16 cellular contexts compared by ENCODE assay signal in the genomic region with DNA sequence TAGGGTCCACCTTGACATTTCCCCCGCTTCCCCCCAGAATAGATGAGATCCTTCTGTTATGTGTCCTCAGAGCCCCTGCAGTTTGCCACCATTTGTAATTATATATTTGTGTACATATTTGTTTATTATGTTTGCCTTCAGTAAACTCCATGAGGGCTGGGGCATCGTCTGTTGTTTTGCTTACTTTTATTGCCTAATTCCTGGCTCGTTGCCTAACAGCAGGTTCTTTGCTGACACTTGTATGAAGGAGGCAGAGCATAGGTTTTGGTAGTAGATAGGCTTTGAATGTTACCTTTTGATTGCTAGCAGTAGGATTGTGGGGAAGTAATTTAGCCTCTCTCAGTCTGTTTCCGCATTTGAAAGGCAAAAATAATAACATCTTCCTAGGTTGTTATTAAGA. TPM values are rescaled to one million over a fixed set of nuclear protein-coding genes. Genes with fewer than 3 reads are reported as not detected.
DNase-seq lines count a peak whose midpoint lies in the region; ATAC-seq and TF ChIP-seq lines count a peak whose summit lies in the region.
"Had no signal": no experiment of that assay in that cellular context is flagged by ENCODE, and none has a peak within 500 bp of the region (broad histone marks: within the 10 kb centered on the region; RNA-seq: fewer than 3 reads in every experiment).

No MANE protein-coding gene starts in this region.

- intact Hi-C loops in A673 (cut with micrococcal nuclease; ENCODE audit: unreplicated experiment) = no loop called here
- intact Hi-C loops in activated T-helper 2 cell treated with anti-CD3 and anti-CD28 coated beads, Interferon-gamma antibody, Interleukin-2, Interleukin-4, amounts not matched to agents 10 μg/mL and 5 μg/mL and 100 μg/mL, durations not matched to agents 14 hours and 24 hours and 36 hours (cut with micrococcal nuclease) = no loop called here

- TF ChIP-seq CTCF in A673 (conservative IDR thresholded peaks at IDR 0.05; ENCODE audit: low read depth, low read length) (no peak), LNCaP clone FGC (IDR thresholded peaks at IDR 0.05; ENCODE audit: control insufficient read depth, extremely low read depth, insufficient read depth) (no peak)

- H3K9me3 Mint-ChIP-seq in activated T-helper 2 cell treated with anti-CD3 and anti-CD28 coated beads, Interferon-gamma antibody, Interleukin-2, Interleukin-4, amounts not matched to agents 10 μg/mL and 5 μg/mL and 100 μg/mL, durations not matched to agents 14 hours and 24 hours and 36 hours = no peaks in the 10 kb centered on the region
- H3K9me3 Mint-ChIP-seq: activated B cell treated with CpG ODN at 0.5 μM for 24 hours, neural crest cell had no signal

- H3K4me3 ChIP-seq in A673 (ENCODE audit: low read depth, low read length, poor library complexity, severe bottlenecking) (no peak overlapping the region), LNCaP clone FGC (ENCODE audit: low read depth, low read length) (peak overlapping the region; percentile 12; the same call in 1 of the 2 replicates)
- H3K4me3 ChIP-seq: MG63 had no signal

- no TSS peak for BruUV-seq in A673 (replicated peaks; lab: Mats Ljungman, UMichigan)

- H3K27ac Mint-ChIP-seq in activated T-helper 2 cell treated with anti-CD3 and anti-CD28 coated beads, Interferon-gamma antibody, Interleukin-2, Interleukin-4, amounts not matched to agents 10 μg/mL and 5 μg/mL and 100 μg/mL, durations not matched to agents 14 hours and 24 hours and 36 hours = no peak overlapping the region
- H3K27ac Mint-ChIP-seq: activated B cell treated with CpG ODN at 0.5 μM for 24 hours had no signal

- no peak for ATAC-seq in GM21526 (IDR thresholded peaks at IDR 0.05; ENCODE audit: low FRiP score, unreplicated experiment)
- ATAC-seq: left cardiac atrium had no signal

- no peak overlapping the region for H3K4me3 Mint-ChIP-seq in activated T-helper 2 cell treated with anti-CD3 and anti-CD28 coated beads, Interferon-gamma antibody, Interleukin-2, Interleukin-4, amounts not matched to agents 10 μg/mL and 5 μg/mL and 100 μg/mL, durations not matched to agents 14 hours and 24 hours and 36 hours (ENCODE audit: low read depth)
- H3K4me3 Mint-ChIP-seq: activated B cell treated with CpG ODN at 0.5 μM for 24 hours, neural crest cell had no signal

- H3K36me3 ChIP-seq in A673 (ENCODE audit: insufficient read depth, low read length, poor library complexity, severe bottlenecking) = no peaks in the 10 kb centered on the region

- DNase-seq in A673 (ENCODE audit: low spot score) = peak; percentile 4
- DNase-seq in LNCaP clone FGC (ENCODE audit: low read depth) = peak; percentile 94
- DNase-seq in NCI-H748 (lab: John Stamatoyannopoulos, UW; ENCODE audit: unreplicated experiment) = peak; percentile 81
- peak; percentile 34 to 68 for DNase-seq in erythroblast (lab: John Stamatoyannopoulos, UW)
- DNase-seq in stimulated activated CD4-positive, alpha-beta T cell treated with anti-CD3 and anti-CD28 coated beads, Interleukin-4, amount 100 ng/mL, for 1 hour = no peak
- DNase-seq in SW 1271 (lab: John Stamatoyannopoulos, UW) = no peak
- no peak for DNase-seq in activated T-helper 2 cell treated with anti-CD3 and anti-CD28 coated beads, Interferon-gamma antibody, Interleukin-2, Interleukin-4, amounts not matched to agents 10 μg/mL and 5 μg/mL and 100 μg/mL, durations not matched to agents 14 hours and 24 hours and 36 hours (ENCODE audit: low spot score)
- DNase-seq: activated B cell treated with CpG ODN at 0.5 μM for 24 hours; anterior cingulate cortex; effector CD8-positive, alpha-beta T cell; glutamatergic neuron; left cardiac atrium; MG63; stimulated activated CD8-positive, alpha-beta memory T cell treated with anti-CD3 and anti-CD28 coated beads, Interleukin-4, amount 100 ng/mL, for 48 hours had no signal

- H3K9me3 ChIP-seq in A673 (ENCODE audit: low read depth, low read length, poor library complexity, severe bottlenecking) = no peaks in the 10 kb centered on the region
- H3K9me3 ChIP-seq: MG63 had no signal

- POLR2A ChIA-PET in A673 (lab: Charles Lee; ENCODE audit: low non-redundant PET) = interaction anchor here (0.6 kb wide), 1 partner anchor 380 kb away, joined by 4 read pairs; no protein-coding TSS in a partner anchor

- H3K27me3 ChIP-seq in A673 (replicated peaks; ENCODE audit: insufficient read depth, low read depth, low read length, poor library complexity) = no peaks in the 10 kb centered on the region
- H3K27me3 ChIP-seq: MG63 had no signal

- no peak overlapping the region for H3K27ac ChIP-seq in A673 (ENCODE audit: low read depth, low read length, poor library complexity, severe bottlenecking)

- H3K4me1 Mint-ChIP-seq in activated T-helper 2 cell treated with anti-CD3 and anti-CD28 coated beads, Interferon-gamma antibody, Interleukin-2, Interleukin-4, amounts not matched to agents 10 μg/mL and 5 μg/mL and 100 μg/mL, durations not matched to agents 14 hours and 24 hours and 36 hours (ENCODE audit: low read depth) = no peaks in the 10 kb centered on the region

- H3K27me3 Mint-ChIP-seq in activated T-helper 2 cell treated with anti-CD3 and anti-CD28 coated beads, Interferon-gamma antibody, Interleukin-2, Interleukin-4, amounts not matched to agents 10 μg/mL and 5 μg/mL and 100 μg/mL, durations not matched to agents 14 hours and 24 hours and 36 hours (ENCODE audit: low read depth) = no peaks in the 10 kb centered on the region
- H3K27me3 Mint-ChIP-seq: activated B cell treated with CpG ODN at 0.5 μM for 24 hours had no signal

- H3K4me1 ChIP-seq in A673 (ENCODE audit: insufficient read depth, low read length, poor library complexity, severe bottlenecking) = peaks cover 8% of the 10 kb centered on the region

- peaks cover 3% of the 10 kb centered on the region for H3K36me3 Mint-ChIP-seq in activated T-helper 2 cell treated with anti-CD3 and anti-CD28 coated beads, Interferon-gamma antibody, Interleukin-2, Interleukin-4, amounts not matched to agents 10 μg/mL and 5 μg/mL and 100 μg/mL, durations not matched to agents 14 hours and 24 hours and 36 hours (ENCODE audit: low read depth)

- CTCF ChIA-PET in A673 (lab: Charles Lee) = no interaction called here

- no peak for TF ChIP-seq POLR2A in erythroblast (IDR thresholded peaks at IDR 0.05; ENCODE audit: low read length)

RNA-seq across cellular contexts. Expression of a gene that starts 9.9 kb away (rescaled TPM):
- total RNA-seq in A673 (2021) = 37.1 and 51.2 TPM in 2 replicates
- total RNA-seq in activated T-helper 2 cell treated with anti-CD3 and anti-CD28 coated beads, Interferon-gamma antibody, Interleukin-2, Interleukin-4, amounts not matched to agents 10 μg/mL and 5 μg/mL and 100 μg/mL, durations not matched to agents 14 hours and 24 hours and 36 hours = 49.3 and 53.7 TPM in 2 replicates

Comparison
In these comparisons a context has a peak if more than half of its experiments do, and no peak if none do; other contexts are left out.
1. DNase-seq: peak in A673 (single experiment), LNCaP clone FGC (single experiment), NCI-H748 (single experiment) and erythroblast (2 of 2); none in stimulated activated CD4-positive, alpha-beta T cell treated with anti-CD3 and anti-CD28 coated beads, Interleukin-4, amount 100 ng/mL, for 1 hour (single experiment), SW 1271 (0 of 2) and activated T-helper 2 cell treated with anti-CD3 and anti-CD28 coated beads, Interferon-gamma antibody, Interleukin-2, Interleukin-4, amounts not matched to agents 10 μg/mL and 5 μg/mL and 100 μg/mL, durations not matched to agents 14 hours and 24 hours and 36 hours (single experiment).